1 cellular context compared by ENCODE assay signal in the genomic region with DNA sequence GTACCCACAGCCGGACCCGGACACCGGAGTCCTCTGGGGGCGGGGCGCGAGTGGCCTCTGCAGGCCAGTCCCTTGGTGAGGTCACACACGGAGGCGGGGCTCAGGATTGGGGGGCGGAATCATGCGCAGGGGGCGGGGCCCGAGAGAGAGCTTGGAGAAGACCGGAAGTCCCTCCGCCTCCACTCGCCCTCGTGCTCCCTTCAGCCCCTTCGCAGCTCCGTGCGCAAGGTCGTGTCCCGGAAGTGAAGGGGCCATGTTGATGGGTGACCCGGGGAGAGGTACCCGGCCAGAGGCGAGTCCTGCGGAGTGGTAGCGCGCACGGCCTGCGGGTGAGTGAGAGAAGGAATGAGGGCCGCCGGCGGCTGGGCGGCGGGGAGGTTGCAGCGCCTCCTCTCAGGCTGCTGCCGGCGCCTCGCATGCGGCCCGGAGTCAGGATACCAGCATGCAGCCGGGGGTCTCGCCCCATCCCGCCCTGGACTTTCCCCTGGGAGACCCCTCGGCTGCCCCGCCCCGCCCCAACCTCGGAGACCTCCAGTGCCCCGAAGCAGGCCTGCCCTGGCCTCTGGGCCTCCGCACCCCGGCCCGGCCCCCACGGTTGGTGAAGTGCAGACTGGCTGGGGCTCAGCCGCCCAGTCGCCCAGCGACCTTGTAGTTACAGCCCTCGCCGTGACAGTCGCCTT.
TF ChIP-seq lines count a peak whose summit lies in the region.

Gene MIEF1, plus strand, starts transcription at position 182 of the 680 bp plus-strand sequence. CDS start 9,005 bp downstream, outside the sequence.

TF ChIP-seq in K562, 482 proteins besides CTCF, POLR2A, EP300 and RAD21 (continued from another document and continues in another):
- TF ChIP-seq, protein P1, sequence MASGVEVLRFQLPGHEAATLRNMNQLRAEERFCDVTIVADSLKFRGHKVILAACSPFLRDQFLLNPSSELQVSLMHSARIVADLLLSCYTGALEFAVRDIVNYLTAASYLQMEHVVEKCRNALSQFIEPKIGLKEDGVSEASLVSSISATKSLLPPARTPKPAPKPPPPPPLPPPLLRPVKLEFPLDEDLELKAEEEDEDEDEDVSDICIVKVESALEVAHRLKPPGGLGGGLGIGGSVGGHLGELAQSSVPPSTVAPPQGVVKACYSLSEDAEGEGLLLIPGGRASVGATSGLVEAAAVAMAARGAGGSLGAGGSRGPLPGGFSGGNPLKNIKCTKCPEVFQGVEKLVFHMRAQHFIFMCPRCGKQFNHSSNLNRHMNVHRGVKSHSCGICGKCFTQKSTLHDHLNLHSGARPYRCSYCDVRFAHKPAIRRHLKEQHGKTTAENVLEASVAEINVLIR (CRISPR knock-in tag; IDR thresholded peaks at IDR 0.05): no peak
- peak; percentile 80 for TF ChIP-seq ELF1 (tag; IDR thresholded peaks at IDR 0.05)
- TF ChIP-seq C11orf30 (IDR thresholded peaks at IDR 0.05; ENCODE audit: low read depth): peak; percentile 67
- peak; percentile 66 for TF ChIP-seq TAF1 (IDR thresholded peaks at IDR 0.05; ENCODE audit: control insufficient read depth, extremely low read depth, insufficient read depth, low read length, severe bottlenecking)
- TF ChIP-seq EP400 (IDR thresholded peaks at IDR 0.05): peak; percentile 94
- peak; percentile 95 for TF ChIP-seq GABPB1 (CRISPR knock-in tag; IDR thresholded peaks at IDR 0.05)
- TF ChIP-seq ARID1B (IDR thresholded peaks at IDR 0.05): no peak
- peak; percentile 49; the same call in 1 of the 2 replicates for TF ChIP-seq JUND (IDR thresholded peaks at IDR 0.05; ENCODE audit: borderline replicate concordance, low read depth, low read length)
- no peak for TF ChIP-seq JUND (tag; IDR thresholded peaks at IDR 0.05; ENCODE audit: borderline replicate concordance, low read depth, low read length)
- peak; percentile 9 for TF ChIP-seq SMAD1 (IDR thresholded peaks at IDR 0.05; ENCODE audit: low read depth, low read length, partially characterized antibody)
- 0 out of 2 replicates have a peak, but pooled peaks have one; percentile 27 for TF ChIP-seq ZBTB2 (IDR thresholded peaks at IDR 0.05)
- TF ChIP-seq ZFP36 (IDR thresholded peaks at IDR 0.05; ENCODE audit: low read depth, low read length, partially characterized antibody): no peak
- TF ChIP-seq, protein P2, sequence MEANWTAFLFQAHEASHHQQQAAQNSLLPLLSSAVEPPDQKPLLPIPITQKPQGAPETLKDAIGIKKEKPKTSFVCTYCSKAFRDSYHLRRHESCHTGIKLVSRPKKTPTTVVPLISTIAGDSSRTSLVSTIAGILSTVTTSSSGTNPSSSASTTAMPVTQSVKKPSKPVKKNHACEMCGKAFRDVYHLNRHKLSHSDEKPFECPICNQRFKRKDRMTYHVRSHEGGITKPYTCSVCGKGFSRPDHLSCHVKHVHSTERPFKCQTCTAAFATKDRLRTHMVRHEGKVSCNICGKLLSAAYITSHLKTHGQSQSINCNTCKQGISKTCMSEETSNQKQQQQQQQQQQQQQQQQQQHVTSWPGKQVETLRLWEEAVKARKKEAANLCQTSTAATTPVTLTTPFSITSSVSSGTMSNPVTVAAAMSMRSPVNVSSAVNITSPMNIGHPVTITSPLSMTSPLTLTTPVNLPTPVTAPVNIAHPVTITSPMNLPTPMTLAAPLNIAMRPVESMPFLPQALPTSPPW (CRISPR knock-in tag; IDR thresholded peaks at IDR 0.05): peak; percentile 77
- peak in 1 of 2 experiments; percentile 88; a peak in 2 of 4 replicates for TF ChIP-seq HDAC1 (IDR thresholded peaks at IDR 0.05)
- TF ChIP-seq, protein P3, sequence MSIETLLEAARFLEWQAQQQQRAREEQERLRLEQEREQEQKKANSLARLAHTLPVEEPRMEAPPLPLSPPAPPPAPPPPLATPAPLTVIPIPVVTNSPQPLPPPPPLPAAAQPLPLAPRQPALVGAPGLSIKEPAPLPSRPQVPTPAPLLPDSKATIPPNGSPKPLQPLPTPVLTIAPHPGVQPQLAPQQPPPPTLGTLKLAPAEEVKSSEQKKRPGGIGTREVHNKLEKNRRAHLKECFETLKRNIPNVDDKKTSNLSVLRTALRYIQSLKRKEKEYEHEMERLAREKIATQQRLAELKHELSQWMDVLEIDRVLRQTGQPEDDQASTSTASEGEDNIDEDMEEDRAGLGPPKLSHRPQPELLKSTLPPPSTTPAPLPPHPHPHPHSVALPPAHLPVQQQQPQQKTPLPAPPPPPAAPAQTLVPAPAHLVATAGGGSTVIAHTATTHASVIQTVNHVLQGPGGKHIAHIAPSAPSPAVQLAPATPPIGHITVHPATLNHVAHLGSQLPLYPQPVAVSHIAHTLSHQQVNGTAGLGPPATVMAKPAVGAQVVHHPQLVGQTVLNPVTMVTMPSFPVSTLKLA (conservative IDR thresholded peaks at IDR 0.05): peak; percentile 88 to 94
- TF ChIP-seq GABPA (tag; conservative IDR thresholded peaks at IDR 0.05; ENCODE audit: low read depth): peak; percentile 96
- no peak for TF ChIP-seq RBM17 (IDR thresholded peaks at IDR 0.05; ENCODE audit: borderline replicate concordance, low read depth, low read length)
- peak; percentile 76 for TF ChIP-seq ATF7 (IDR thresholded peaks at IDR 0.05)
- no peak for TF ChIP-seq MCM5 (IDR thresholded peaks at IDR 0.05; ENCODE audit: low read depth)
- peak; percentile 56 for TF ChIP-seq MGA (IDR thresholded peaks at IDR 0.05)
- 0 out of 2 replicates have a peak, but pooled peaks have one; percentile 18 for TF ChIP-seq TAF7 (tag; IDR thresholded peaks at IDR 0.05)
- TF ChIP-seq THRAP3 (IDR thresholded peaks at IDR 0.05; ENCODE audit: borderline replicate concordance): no peak
- TF ChIP-seq ZNF445 (CRISPR knock-in tag; IDR thresholded peaks at IDR 0.05; ENCODE audit: low read depth): no peak
- no peak for TF ChIP-seq ZNF224 (CRISPR knock-in tag; IDR thresholded peaks at IDR 0.05)
- TF ChIP-seq NFE2L1 (tag; IDR thresholded peaks at IDR 0.05; ENCODE audit: borderline replicate concordance, low read depth): no peak
- TF ChIP-seq, protein P4, sequence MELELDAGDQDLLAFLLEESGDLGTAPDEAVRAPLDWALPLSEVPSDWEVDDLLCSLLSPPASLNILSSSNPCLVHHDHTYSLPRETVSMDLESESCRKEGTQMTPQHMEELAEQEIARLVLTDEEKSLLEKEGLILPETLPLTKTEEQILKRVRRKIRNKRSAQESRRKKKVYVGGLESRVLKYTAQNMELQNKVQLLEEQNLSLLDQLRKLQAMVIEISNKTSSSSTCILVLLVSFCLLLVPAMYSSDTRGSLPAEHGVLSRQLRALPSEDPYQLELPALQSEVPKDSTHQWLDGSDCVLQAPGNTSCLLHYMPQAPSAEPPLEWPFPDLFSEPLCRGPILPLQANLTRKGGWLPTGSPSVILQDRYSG (tag; conservative IDR thresholded peaks at IDR 0.05; ENCODE audit: low read depth): no peak
- no peak for TF ChIP-seq ZFPM2 (CRISPR knock-in tag; IDR thresholded peaks at IDR 0.05)
- 0 out of 2 replicates have a peak, but pooled peaks have one; percentile 3 for TF ChIP-seq NFIC (IDR thresholded peaks at IDR 0.05)
- TF ChIP-seq ZNF395 (CRISPR knock-in tag; IDR thresholded peaks at IDR 0.05): peak; percentile 43; the same call in 1 of the 2 replicates
